9 cellular contexts compared by ENCODE assay signal in the genomic region with DNA sequence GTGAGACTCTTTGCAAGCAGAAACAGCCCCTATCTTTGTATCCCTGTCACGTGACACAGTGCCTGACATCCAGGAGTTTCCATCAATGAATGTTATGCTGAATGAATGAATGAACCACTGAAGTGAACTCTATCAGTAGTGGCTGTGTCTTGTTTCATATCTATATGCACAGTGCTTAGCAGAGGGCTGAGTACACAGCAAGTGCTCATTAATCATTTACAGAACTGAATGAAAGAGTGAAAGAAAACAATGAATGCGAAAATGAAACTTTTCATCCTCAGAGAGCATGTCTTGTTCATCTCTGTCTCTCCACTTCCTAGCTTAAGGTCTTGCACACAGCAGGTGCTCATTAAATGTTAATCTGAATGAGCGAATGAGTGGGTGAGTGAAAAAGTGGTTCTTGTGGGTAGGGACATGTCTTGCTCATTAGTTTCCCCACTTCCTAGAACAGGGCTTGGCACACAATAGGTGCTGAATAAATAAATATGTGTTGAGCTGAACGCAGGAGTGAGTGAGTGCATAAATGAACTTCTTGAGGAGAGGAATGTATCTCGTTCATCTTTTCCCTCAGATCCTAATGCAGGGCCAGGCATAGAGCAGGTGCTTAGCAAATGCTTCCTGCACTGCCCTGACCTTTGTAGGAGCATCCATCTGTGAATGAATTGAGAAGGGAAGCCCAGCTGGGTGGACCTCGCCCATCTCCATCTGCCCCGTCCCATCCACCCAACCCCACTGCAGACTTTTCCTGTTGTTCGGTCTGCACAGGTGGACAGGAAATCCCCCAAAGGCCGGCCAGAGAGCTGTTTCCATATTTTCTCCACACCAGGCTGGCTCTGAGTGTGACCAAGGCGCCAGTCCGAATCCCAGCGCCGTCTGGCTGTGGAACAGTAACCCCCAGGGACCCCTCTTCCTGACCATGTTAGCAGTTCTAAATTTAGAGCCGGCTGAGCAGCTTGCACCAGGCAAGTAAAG.
DNase-seq lines count a peak whose midpoint lies in the region; ATAC-seq, FAIRE-seq and TF ChIP-seq lines count a peak whose summit lies in the region.
"Had no signal": no experiment of that assay in that cellular context is flagged by ENCODE, and none has a peak within 500 bp of the region (broad histone marks: within the 10 kb centered on the region; RNA-seq: fewer than 3 reads in every experiment).

No MANE protein-coding gene starts in this region.

- H3K4me3 ChIP-seq in CD8-positive, alpha-beta memory T cell (ENCODE audit: low read length) = no peak overlapping the region
- no peak overlapping the region for H3K4me3 ChIP-seq in cardiac muscle cell

- H3K36me3 Mint-ChIP-seq in CD8-positive, alpha-beta memory T cell = peaks cover 0 to 5% (median 2%) of the 10 kb centered on the region in 3 donors

- no peaks in the 10 kb centered on the region for H3K9me3 Mint-ChIP-seq in CD8-positive, alpha-beta memory T cell

- no peaks in the 10 kb centered on the region for H3K36me3 ChIP-seq in CD8-positive, alpha-beta memory T cell (ENCODE audit: insufficient read depth, low read length)
- H3K36me3 ChIP-seq in cardiac muscle cell = no peaks in the 10 kb centered on the region
- H3K36me3 ChIP-seq: neutrophil had no signal

- peaks cover 30 to 49% (median 41%) of the 10 kb centered on the region in 3 donors for H3K4me1 Mint-ChIP-seq in CD8-positive, alpha-beta memory T cell

- peak; percentile 91 for ATAC-seq in GM19463 (IDR thresholded peaks at IDR 0.05; ENCODE audit: unreplicated experiment)
- no peak for ATAC-seq in GM19328 (IDR thresholded peaks at IDR 0.05; ENCODE audit: unreplicated experiment)
- ATAC-seq in GM21360 (IDR thresholded peaks at IDR 0.05; ENCODE audit: unreplicated experiment) = no peak

- H3K27ac Mint-ChIP-seq in CD8-positive, alpha-beta memory T cell = peak overlapping the region in 5 of 8 donors; percentile 7 to 79 (median 50)

- no peaks in the 10 kb centered on the region for H3K9me3 ChIP-seq in CD8-positive, alpha-beta memory T cell (ENCODE audit: low read length)
- H3K9me3 ChIP-seq in cardiac muscle cell (ENCODE audit: low read depth) = no peaks in the 10 kb centered on the region
- H3K9me3 ChIP-seq: neutrophil had no signal

- POLR2A ChIA-PET in CD8-positive, alpha-beta memory T cell (lab: Charles Lee) = no interaction called here

- H3K4me3 Mint-ChIP-seq in CD8-positive, alpha-beta memory T cell = peak overlapping the region in 2 of 7 donors; percentile 22 to 27

- H3K4me1 ChIP-seq in CD8-positive, alpha-beta memory T cell (ENCODE audit: insufficient read depth, low read length) = peaks cover 21% of the 10 kb centered on the region
- H3K4me1 ChIP-seq in cardiac muscle cell (ENCODE audit: low read depth) = no peaks in the 10 kb centered on the region

- H3K27me3 Mint-ChIP-seq in CD8-positive, alpha-beta memory T cell = peaks cover 0 to 2% of the 10 kb centered on the region in 2 donors

- DNase-seq in CD8-positive, alpha-beta memory T cell = no peak
- peak; percentile 23 for DNase-seq in HuH-7.5 (ENCODE audit: low spot score)
- DNase-seq in cardiac muscle cell (ENCODE audit: low read depth in 1 of 2, low spot score in 1 of 2) = peak in 1 of 2 donors; percentile 49
- no peak for DNase-seq in amniotic stem cell (lab: John Stamatoyannopoulos, UW)
- DNase-seq in urothelium cell line (ENCODE audit: low spot score) = no peak

- TF ChIP-seq CTCF in cardiac muscle cell (IDR thresholded peaks at IDR 0.05; ENCODE audit: low read depth, low read length) = no peak

- CTCF ChIA-PET in CD8-positive, alpha-beta memory T cell (lab: Charles Lee) = interaction anchor here (0.7 to 1.6 kb wide), 4 partner anchors 8 to 29 kb away, joined by 3 to 5 read pairs (median 4); no protein-coding TSS in a partner anchor

- H3K27me3 ChIP-seq in CD8-positive, alpha-beta memory T cell (ENCODE audit: insufficient read depth, low read length, poor library complexity, severe bottlenecking) = no peaks in the 10 kb centered on the region
- H3K27me3 ChIP-seq in cardiac muscle cell = no peaks in the 10 kb centered on the region

- no peak for FAIRE-seq in urothelium cell line (lab: Jason Lieb, UNC)

- no peak overlapping the region for H3K27ac ChIP-seq in CD8-positive, alpha-beta memory T cell (ENCODE audit: low read depth, low read length)
- peak overlapping the region; percentile 56 for H3K27ac ChIP-seq in cardiac muscle cell
- H3K27ac ChIP-seq: neutrophil had no signal
